In genomic region chr6:112562348-112563220, GRCh38 we compare ENCODE assay signal across 13 cellular contexts.
DNase-seq lines count a peak whose midpoint lies in the region; ATAC-seq and TF ChIP-seq lines count a peak whose summit lies in the region.
"Had no signal": no experiment of that assay in that cellular context is flagged by ENCODE, and none has a peak within 500 bp of the region (broad histone marks: within the 10 kb centered on the region; RNA-seq: fewer than 3 reads in every experiment).

No MANE protein-coding gene starts in this region.

- in situ Hi-C loops in GM13976 (cut with MboI; ENCODE audit: low sequenced_read_pairs, unreplicated experiment), result no loop called here

- no peak overlapping the region for H3K4me3 Mint-ChIP-seq in activated T-helper 1 cell treated with anti-CD3 and anti-CD28 coated beads, Interleukin-12 subunit alpha, Interleukin-12 subunit beta, Interleukin-2, Interleukin-4 antibody, amounts not matched to agents 30 ng/mL and 10 ng/mL and 1 ng/mL, durations not matched to agents 14 hours and 24 hours and 36 hours
- H3K4me3 Mint-ChIP-seq: T-helper 1 cell treated with Interleukin-12 subunit alpha and Interleukin-12 subunit beta and Interleukin-4 antibody, amounts not matched to agents 30 μg/mL and 1 μg/mL, for 36 hours had no signal

- WGBS in gastroesophageal sphincter (ENCODE audit: low coverage in 1 of 2), 2 donors, result 9 to 12% methylated on average over 6 to 7 of the region's 7 CpGs
- no CpG with 5 or more reads among the region's 7 CpGs for WGBS in neuronal stem cell (ENCODE audit: extremely low coverage in 2 of 2, insufficient read length in 2 of 2, insufficient replicate concordance in 1 of 2), 2 donors

- H3K27ac Mint-ChIP-seq in activated T-helper 1 cell treated with anti-CD3 and anti-CD28 coated beads, Interleukin-12 subunit alpha, Interleukin-12 subunit beta, Interleukin-2, Interleukin-4 antibody, amounts not matched to agents 30 ng/mL and 10 ng/mL and 1 ng/mL, durations not matched to agents 14 hours and 24 hours and 36 hours, result no peak overlapping the region
- H3K27ac Mint-ChIP-seq: T-helper 1 cell treated with Interleukin-12 subunit alpha and Interleukin-12 subunit beta and Interleukin-4 antibody, amounts not matched to agents 30 μg/mL and 1 μg/mL, for 36 hours had no signal

- no peak overlapping the region for H2BK12ac ChIP-seq in neuronal stem cell (ENCODE audit: low read length)

- no peak overlapping the region for H2BK120ac ChIP-seq in neuronal stem cell (ENCODE audit: low read depth, low read length)

- H3K79me1 ChIP-seq in neuronal stem cell (ENCODE audit: low read depth, low read length), result no peaks in the 10 kb centered on the region

- no peaks in the 10 kb centered on the region for H3K9me3 Mint-ChIP-seq in activated T-helper 1 cell treated with anti-CD3 and anti-CD28 coated beads, Interleukin-12 subunit alpha, Interleukin-12 subunit beta, Interleukin-2, Interleukin-4 antibody, amounts not matched to agents 30 ng/mL and 10 ng/mL and 1 ng/mL, durations not matched to agents 14 hours and 24 hours and 36 hours
- H3K9me3 Mint-ChIP-seq: T-helper 1 cell treated with Interleukin-12 subunit alpha and Interleukin-12 subunit beta and Interleukin-4 antibody, amounts not matched to agents 30 μg/mL and 1 μg/mL, for 36 hours had no signal

- H3K27ac ChIP-seq in SJCRH30, result peak overlapping the region; percentile 85
- peak overlapping the region in 3 of 4 donors; percentile 17 to 72 (median 55) for H3K27ac ChIP-seq in gastroesophageal sphincter
- H3K27ac ChIP-seq in neuronal stem cell (replicated peaks; ENCODE audit: low read length), result peak overlapping the region; percentile 29
- H3K27ac ChIP-seq: BLaER1 treated with 17β-estradiol and CSF1 and Interleukin-3, amounts not matched to agents 10 nM and 100 nM had no signal

- H3K36me3 Mint-ChIP-seq in activated T-helper 1 cell treated with anti-CD3 and anti-CD28 coated beads, Interleukin-12 subunit alpha, Interleukin-12 subunit beta, Interleukin-2, Interleukin-4 antibody, amounts not matched to agents 30 ng/mL and 10 ng/mL and 1 ng/mL, durations not matched to agents 14 hours and 24 hours and 36 hours (ENCODE audit: low read depth), result no peaks in the 10 kb centered on the region

- no peak overlapping the region for H3K23ac ChIP-seq in neuronal stem cell (ENCODE audit: low read depth, low read length, poor library complexity)

- H3K4me1 Mint-ChIP-seq in activated T-helper 1 cell treated with anti-CD3 and anti-CD28 coated beads, Interleukin-12 subunit alpha, Interleukin-12 subunit beta, Interleukin-2, Interleukin-4 antibody, amounts not matched to agents 30 ng/mL and 10 ng/mL and 1 ng/mL, durations not matched to agents 14 hours and 24 hours and 36 hours (ENCODE audit: low read depth), result no peaks in the 10 kb centered on the region

- H3K18ac ChIP-seq in neuronal stem cell (ENCODE audit: low read length), result no peak overlapping the region

- no peak for TF ChIP-seq CTCF in gastroesophageal sphincter (IDR thresholded peaks at IDR 0.05)
- TF ChIP-seq CTCF in GM13976 (IDR thresholded peaks at IDR 0.05; ENCODE audit: borderline replicate concordance, control extremely low read depth, extremely low read depth, insufficient read depth, missing control alignments), result no peak

- DNase-seq in Daoy (ENCODE audit: low read depth) (peak; percentile 30), SJCRH30 (peak; percentile 66 to 80), neuronal stem cell (ENCODE audit: low spot score) (no peak), DMS79 treated with DMSO at 0.1 percent for 48 hours (lab: John Stamatoyannopoulos, UW) (no peak), GM13976 (ENCODE audit: low spot score) (no peak)
- no peak for DNase-seq in activated CD8-positive, alpha-beta memory T cell treated with anti-CD3 and anti-CD28 coated beads, Interleukin-2, amount 50 U/mL, for 48 hours
- DNase-seq in activated T-helper 1 cell treated with anti-CD3 and anti-CD28 coated beads, Interleukin-12 subunit alpha, Interleukin-12 subunit beta, Interleukin-2, Interleukin-4 antibody, amounts not matched to agents 30 ng/mL and 10 ng/mL and 1 ng/mL, durations not matched to agents 14 hours and 24 hours and 36 hours (ENCODE audit: low spot score), result no peak
- DNase-seq: cerebellar nuclear complex, MM.1S, NCI-H526 treated with DMSO at 0.1 percent for 48 hours had no signal

- no peak overlapping the region for H2BK15ac ChIP-seq in neuronal stem cell (ENCODE audit: low read length)

- TF ChIP-seq EP300 in gastroesophageal sphincter (IDR thresholded peaks at IDR 0.05), result no peak

- H4K8ac ChIP-seq in neuronal stem cell (ENCODE audit: low read depth, low read length), result no peak overlapping the region

- no peaks in the 10 kb centered on the region for H3K9me3 ChIP-seq in SJCRH30 (replicated peaks)
- no peaks in the 10 kb centered on the region for H3K9me3 ChIP-seq in gastroesophageal sphincter
- H3K9me3 ChIP-seq in neuronal stem cell (replicated peaks in 1 of 2; ENCODE audit: control insufficient read depth in 2 of 2, insufficient read depth in 1 of 2, low read depth in 1 of 2, low read length in 2 of 2), result no peaks in the 10 kb centered on the region
- H3K9me3 ChIP-seq: BLaER1 treated with 17β-estradiol and CSF1 and Interleukin-3, amounts not matched to agents 10 nM and 100 nM had no signal

- H2AFZ ChIP-seq in neuronal stem cell (ENCODE audit: low read length), result peak overlapping the region; percentile 8

- no peak overlapping the region for H2BK5ac ChIP-seq in neuronal stem cell (ENCODE audit: low read length)

- no peaks in the 10 kb centered on the region for H3K27me3 Mint-ChIP-seq in activated T-helper 1 cell treated with anti-CD3 and anti-CD28 coated beads, Interleukin-12 subunit alpha, Interleukin-12 subunit beta, Interleukin-2, Interleukin-4 antibody, amounts not matched to agents 30 ng/mL and 10 ng/mL and 1 ng/mL, durations not matched to agents 14 hours and 24 hours and 36 hours (ENCODE audit: insufficient read depth)

- H3K36me3 ChIP-seq in SJCRH30 (no peaks in the 10 kb centered on the region), gastroesophageal sphincter (no peaks in the 10 kb centered on the region), neuronal stem cell (replicated peaks in 1 of 2; ENCODE audit: control insufficient read depth in 2 of 2, insufficient read depth in 2 of 2, low read length in 2 of 2) (no peaks in the 10 kb centered on the region)
- H3K36me3 ChIP-seq: BLaER1 treated with 17β-estradiol and CSF1 and Interleukin-3, amounts not matched to agents 10 nM and 100 nM had no signal

- H3K27me3 ChIP-seq in SJCRH30, result no peaks in the 10 kb centered on the region
- H3K27me3 ChIP-seq in gastroesophageal sphincter, result no peaks in the 10 kb centered on the region
- no peaks in the 10 kb centered on the region for H3K27me3 ChIP-seq in neuronal stem cell (ENCODE audit: control insufficient read depth in 3 of 3, insufficient read depth in 3 of 3, low read depth in 1 of 3, low read length in 3 of 3)
- H3K27me3 ChIP-seq: BLaER1 treated with 17β-estradiol and CSF1 and Interleukin-3, amounts not matched to agents 10 nM and 100 nM had no signal

- H3K4me3 ChIP-seq in SJCRH30 (no peak overlapping the region; the same call in 1 of the 2 replicates), gastroesophageal sphincter (no peak overlapping the region), neuronal stem cell (ENCODE audit: low read length in 2 of 2) (no peak overlapping the region)
- H3K4me3 ChIP-seq: BLaER1 treated with 17β-estradiol and CSF1 and Interleukin-3, amounts not matched to agents 10 nM and 100 nM had no signal

- H2AK5ac ChIP-seq in neuronal stem cell (ENCODE audit: low read depth, low read length), result no peak overlapping the region

- H3K4ac ChIP-seq in neuronal stem cell (ENCODE audit: low read length), result no peak overlapping the region

- H3K4me1 ChIP-seq in SJCRH30 (peaks cover 30% of the 10 kb centered on the region), gastroesophageal sphincter (peaks cover 0 to 28% (median 7%) of the 10 kb centered on the region in 3 donors), neuronal stem cell (ENCODE audit: control insufficient read depth in 2 of 2, insufficient read depth in 1 of 2, low read depth in 1 of 2, low read length in 2 of 2) (peaks cover 5 to 36% of the 10 kb centered on the region in 2 donors)
- H3K4me1 ChIP-seq: BLaER1 treated with 17β-estradiol and CSF1 and Interleukin-3, amounts not matched to agents 10 nM and 100 nM had no signal

- peak; percentile 52 for ATAC-seq in gastroesophageal sphincter

- no peak overlapping the region for H3K4me2 ChIP-seq in neuronal stem cell (ENCODE audit: insufficient read depth, low read length, poor library complexity, severe bottlenecking)
- H3K4me2 ChIP-seq: BLaER1 treated with 17β-estradiol and CSF1 and Interleukin-3, amounts not matched to agents 10 nM and 100 nM had no signal

- peak overlapping the region; percentile 24 for H3K9ac ChIP-seq in neuronal stem cell (ENCODE audit: low read depth, low read length, poor library complexity)
- H3K9ac ChIP-seq: BLaER1 treated with 17β-estradiol and CSF1 and Interleukin-3, amounts not matched to agents 10 nM and 100 nM had no signal

- no peak for TF ChIP-seq POLR2A in gastroesophageal sphincter (IDR thresholded peaks at IDR 0.05)

- no peak overlapping the region for H4K91ac ChIP-seq in neuronal stem cell (ENCODE audit: low read depth, low read length, poor library complexity)

- intact Hi-C loops in activated T-helper 1 cell treated with anti-CD3 and anti-CD28 coated beads, Interleukin-12 subunit alpha, Interleukin-12 subunit beta, Interleukin-2, Interleukin-4 antibody, amounts not matched to agents 30 ng/mL and 10 ng/mL and 1 ng/mL, durations not matched to agents 14 hours and 24 hours and 36 hours (cut with micrococcal nuclease), result no loop called here

- no peak overlapping the region for H3K14ac ChIP-seq in neuronal stem cell (ENCODE audit: low read length)

Comparison
In these comparisons a context has a peak if more than half of its experiments do, and no peak if none do; other contexts are left out.
1. DNase-seq: peak in Daoy (single experiment) and SJCRH30 (2 of 2); none in neuronal stem cell (single experiment), activated CD8-positive, alpha-beta memory T cell treated with anti-CD3 and anti-CD28 coated beads, Interleukin-2, amount 50 U/mL, for 48 hours (single experiment), DMS79 treated with DMSO at 0.1 percent for 48 hours (single experiment), activated T-helper 1 cell treated with anti-CD3 and anti-CD28 coated beads, Interleukin-12 subunit alpha, Interleukin-12 subunit beta, Interleukin-2, Interleukin-4 antibody, amounts not matched to agents 30 ng/mL and 10 ng/mL and 1 ng/mL, durations not matched to agents 14 hours and 24 hours and 36 hours (single experiment) and GM13976 (single experiment).
2. H3K27ac ChIP-seq: peak in every context shown above with its lines; median percentile 85 in SJCRH30; 55 in gastroesophageal sphincter; 29 in neuronal stem cell.